Comparison of ENCODE assay signal across 1 cellular context in the genomic region with DNA sequence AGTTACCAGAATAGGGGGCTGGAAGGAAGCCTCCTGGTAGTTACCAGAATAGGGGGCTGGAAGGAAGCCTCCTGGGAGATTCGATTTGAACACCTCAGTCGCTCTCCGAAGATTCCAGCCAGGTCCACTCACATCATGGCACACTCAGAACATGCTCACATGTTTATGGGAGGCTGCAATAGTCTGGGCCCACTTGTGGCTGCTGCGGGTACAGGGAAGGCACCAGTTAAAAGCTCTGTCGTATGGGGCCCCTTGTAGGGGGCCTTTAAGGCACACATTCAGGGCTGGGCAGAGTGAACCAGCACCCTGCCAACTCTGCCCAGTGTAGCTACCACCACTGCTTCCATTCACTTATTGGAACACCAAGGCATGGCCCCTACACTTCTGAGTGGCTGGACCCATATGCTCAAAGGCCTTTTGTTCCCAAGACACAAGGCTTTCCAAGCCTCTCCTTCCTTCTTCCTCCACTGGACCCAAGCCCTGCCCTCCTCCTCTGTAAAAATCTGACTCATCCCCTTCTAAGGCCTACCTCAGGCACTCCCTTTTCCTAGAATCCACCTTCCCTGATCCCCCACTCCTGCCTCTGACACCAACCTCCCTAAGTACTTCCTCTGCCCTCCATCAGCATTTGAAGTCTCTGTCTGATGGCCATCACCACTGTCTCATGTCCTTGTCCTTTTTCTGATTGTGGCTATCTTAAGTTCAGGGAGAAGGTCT.
TF ChIP-seq lines count a peak whose summit lies in the region.

No MANE protein-coding gene starts in this region.

TF ChIP-seq in WTC11, 78 proteins besides CTCF, POLR2A, EP300 and RAD21 (continued from another document):
- TF ChIP-seq STAT6 (CRISPR knock-in tag; conservative IDR thresholded peaks at IDR 0.05; ENCODE audit: low read depth) (no peak), ATF2 (CRISPR knock-in tag; IDR thresholded peaks at IDR 0.05; ENCODE audit: borderline replicate concordance, low read depth) (no peak), ZNF317 (CRISPR knock-in tag; IDR thresholded peaks at IDR 0.05; ENCODE audit: borderline replicate concordance, low read depth) (no peak), OVOL2 (CRISPR knock-in tag; IDR thresholded peaks at IDR 0.05; ENCODE audit: borderline replicate concordance) (no peak), NFYB (CRISPR knock-in tag; conservative IDR thresholded peaks at IDR 0.05; ENCODE audit: low read depth) (no peak), MYBL2 (CRISPR knock-in tag; IDR thresholded peaks at IDR 0.05) (no peak), SMAD3 (CRISPR knock-in tag; IDR thresholded peaks at IDR 0.05; ENCODE audit: borderline replicate concordance) (no peak), ZBTB21 (CRISPR knock-in tag; IDR thresholded peaks at IDR 0.05; ENCODE audit: borderline replicate concordance) (no peak), SOX15 (CRISPR knock-in tag; IDR thresholded peaks at IDR 0.05) (no peak), FOXK1 (CRISPR knock-in tag; IDR thresholded peaks at IDR 0.05) (no peak), E2F5 (CRISPR knock-in tag; IDR thresholded peaks at IDR 0.05) (no peak), ZNF219 (CRISPR knock-in tag; IDR thresholded peaks at IDR 0.05; ENCODE audit: borderline replicate concordance) (no peak), TCF7 (CRISPR knock-in tag; IDR thresholded peaks at IDR 0.05; ENCODE audit: low read depth) (no peak)
- TF ChIP-seq, protein P1, sequence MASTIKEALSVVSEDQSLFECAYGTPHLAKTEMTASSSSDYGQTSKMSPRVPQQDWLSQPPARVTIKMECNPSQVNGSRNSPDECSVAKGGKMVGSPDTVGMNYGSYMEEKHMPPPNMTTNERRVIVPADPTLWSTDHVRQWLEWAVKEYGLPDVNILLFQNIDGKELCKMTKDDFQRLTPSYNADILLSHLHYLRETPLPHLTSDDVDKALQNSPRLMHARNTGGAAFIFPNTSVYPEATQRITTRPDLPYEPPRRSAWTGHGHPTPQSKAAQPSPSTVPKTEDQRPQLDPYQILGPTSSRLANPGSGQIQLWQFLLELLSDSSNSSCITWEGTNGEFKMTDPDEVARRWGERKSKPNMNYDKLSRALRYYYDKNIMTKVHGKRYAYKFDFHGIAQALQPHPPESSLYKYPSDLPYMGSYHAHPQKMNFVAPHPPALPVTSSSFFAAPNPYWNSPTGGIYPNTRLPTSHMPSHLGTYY (CRISPR knock-in tag; IDR thresholded peaks at IDR 0.05) = no peak
- TF ChIP-seq, protein P2, sequence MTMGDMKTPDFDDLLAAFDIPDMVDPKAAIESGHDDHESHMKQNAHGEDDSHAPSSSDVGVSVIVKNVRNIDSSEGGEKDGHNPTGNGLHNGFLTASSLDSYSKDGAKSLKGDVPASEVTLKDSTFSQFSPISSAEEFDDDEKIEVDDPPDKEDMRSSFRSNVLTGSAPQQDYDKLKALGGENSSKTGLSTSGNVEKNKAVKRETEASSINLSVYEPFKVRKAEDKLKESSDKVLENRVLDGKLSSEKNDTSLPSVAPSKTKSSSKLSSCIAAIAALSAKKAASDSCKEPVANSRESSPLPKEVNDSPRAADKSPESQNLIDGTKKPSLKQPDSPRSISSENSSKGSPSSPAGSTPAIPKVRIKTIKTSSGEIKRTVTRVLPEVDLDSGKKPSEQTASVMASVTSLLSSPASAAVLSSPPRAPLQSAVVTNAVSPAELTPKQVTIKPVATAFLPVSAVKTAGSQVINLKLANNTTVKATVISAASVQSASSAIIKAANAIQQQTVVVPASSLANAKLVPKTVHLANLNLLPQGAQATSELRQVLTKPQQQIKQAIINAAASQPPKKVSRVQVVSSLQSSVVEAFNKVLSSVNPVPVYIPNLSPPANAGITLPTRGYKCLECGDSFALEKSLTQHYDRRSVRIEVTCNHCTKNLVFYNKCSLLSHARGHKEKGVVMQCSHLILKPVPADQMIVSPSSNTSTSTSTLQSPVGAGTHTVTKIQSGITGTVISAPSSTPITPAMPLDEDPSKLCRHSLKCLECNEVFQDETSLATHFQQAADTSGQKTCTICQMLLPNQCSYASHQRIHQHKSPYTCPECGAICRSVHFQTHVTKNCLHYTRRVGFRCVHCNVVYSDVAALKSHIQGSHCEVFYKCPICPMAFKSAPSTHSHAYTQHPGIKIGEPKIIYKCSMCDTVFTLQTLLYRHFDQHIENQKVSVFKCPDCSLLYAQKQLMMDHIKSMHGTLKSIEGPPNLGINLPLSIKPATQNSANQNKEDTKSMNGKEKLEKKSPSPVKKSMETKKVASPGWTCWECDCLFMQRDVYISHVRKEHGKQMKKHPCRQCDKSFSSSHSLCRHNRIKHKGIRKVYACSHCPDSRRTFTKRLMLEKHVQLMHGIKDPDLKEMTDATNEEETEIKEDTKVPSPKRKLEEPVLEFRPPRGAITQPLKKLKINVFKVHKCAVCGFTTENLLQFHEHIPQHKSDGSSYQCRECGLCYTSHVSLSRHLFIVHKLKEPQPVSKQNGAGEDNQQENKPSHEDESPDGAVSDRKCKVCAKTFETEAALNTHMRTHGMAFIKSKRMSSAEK (CRISPR knock-in tag; IDR thresholded peaks at IDR 0.05; ENCODE audit: borderline replicate concordance) = no peak
